8 cellular contexts compared by ENCODE assay signal in genomic region chr18:3703732-3704176, GRCh38.
DNase-seq lines count a peak whose midpoint lies in the region; ATAC-seq and TF ChIP-seq lines count a peak whose summit lies in the region.

No MANE protein-coding gene starts in this region.

- no peak for ATAC-seq in GM19467 (IDR thresholded peaks at IDR 0.05; ENCODE audit: unreplicated experiment)

- no peaks in the 10 kb centered on the region for H3K9me2 ChIP-seq in neural cell (ENCODE audit: insufficient read depth, low read length)

- H3K79me2 ChIP-seq in neural cell (replicated peaks; ENCODE audit: insufficient read depth, low read length) = no peaks in the 10 kb centered on the region

- no peak overlapping the region for H2AFZ ChIP-seq in neural cell (ENCODE audit: low read depth, low read length)

- H3K4me2 ChIP-seq in neural cell (ENCODE audit: low read length) = no peak overlapping the region

- no peak overlapping the region for H3K9ac ChIP-seq in neural cell (ENCODE audit: low read length)

- no peaks in the 10 kb centered on the region for H3K36me3 ChIP-seq in neural cell (ENCODE audit: insufficient read depth, low read length)

- no peaks in the 10 kb centered on the region for H3K9me3 ChIP-seq in neural cell (ENCODE audit: low read length)

- no peaks in the 10 kb centered on the region for H3F3A ChIP-seq in neural cell (ENCODE audit: insufficient read depth, low read length, poor library complexity, severe bottlenecking)

- no peak overlapping the region for H3K27ac ChIP-seq in neural cell (ENCODE audit: low read length)

- H4K20me1 ChIP-seq in neural cell (ENCODE audit: insufficient read depth) = no peaks in the 10 kb centered on the region

- TF ChIP-seq EP300 in Ishikawa (IDR thresholded peaks at IDR 0.05; ENCODE audit: borderline replicate concordance) (no peak), neural cell (conservative IDR thresholded peaks at IDR 0.05; ENCODE audit: poor library complexity, severe bottlenecking) (no peak)

- TF ChIP-seq RAD21 in Ishikawa (IDR thresholded peaks at IDR 0.05; ENCODE audit: low read depth) (peak; percentile 74), neural cell (conservative IDR thresholded peaks at IDR 0.05) (peak; percentile 80)

- no peak overlapping the region for H3K4me3 ChIP-seq in neural cell (ENCODE audit: low read length)

- DNase-seq in NCI-H1417 (lab: John Stamatoyannopoulos, UW) (peak; percentile 11 to 84 (median 69)), NCI-H1417 treated with DMSO at 0.1 percent for 48 hours (lab: John Stamatoyannopoulos, UW) (no peak), SW480 (ENCODE audit: low spot score) (peak; percentile 70), fibroblast of gingiva (ENCODE audit: low read depth) (peak; percentile 45), GDM1 (lab: John Stamatoyannopoulos, UW) (no peak)

- no peaks in the 10 kb centered on the region for H3K27me3 ChIP-seq in neural cell (ENCODE audit: insufficient read depth, low read depth, low read length)

- TF ChIP-seq CTCF in neural cell (IDR thresholded peaks at IDR 0.05; ENCODE audit: poor library complexity, severe bottlenecking) = peak; percentile 80

TF ChIP-seq in Ishikawa, 13 proteins besides CTCF, POLR2A, EP300 and RAD21:
- TF ChIP-seq YY1 (IDR thresholded peaks at IDR 0.05; ENCODE audit: low read depth) (no peak), REST (IDR thresholded peaks at IDR 0.05; ENCODE audit: low read depth) (no peak), TEAD4 (IDR thresholded peaks at IDR 0.05) (peak; percentile 42; the same call in 1 of the 2 replicates), CEBPB (IDR thresholded peaks at IDR 0.05) (no peak), EGR1 (IDR thresholded peaks at IDR 0.05) (no peak), FOXM1 (IDR thresholded peaks at IDR 0.05; ENCODE audit: borderline replicate concordance, low read depth) (no peak), ZBTB7A (IDR thresholded peaks at IDR 0.05; ENCODE audit: low read depth) (no peak), CREB1 (IDR thresholded peaks at IDR 0.05; ENCODE audit: low read depth) (no peak)

TF ChIP-seq in neural cell, 6 proteins besides CTCF, POLR2A, EP300 and RAD21:
- TF ChIP-seq SMC3 (conservative IDR thresholded peaks at IDR 0.05; ENCODE audit: poor library complexity) = peak; percentile 87
- no peak for TF ChIP-seq REST (IDR thresholded peaks at IDR 0.05; ENCODE audit: borderline replicate concordance)
- TF ChIP-seq MXI1 (conservative IDR thresholded peaks at IDR 0.05; ENCODE audit: poor library complexity, severe bottlenecking) = no peak
- TF ChIP-seq TAF1 (IDR thresholded peaks at IDR 0.05; ENCODE audit: low read depth) = no peak
- no peak for TF ChIP-seq EZH2 (IDR thresholded peaks at IDR 0.05; ENCODE audit: borderline replicate concordance, insufficient read depth, low read length, poor library complexity, severe bottlenecking)

Comparison
In these comparisons a context has a peak if more than half of its experiments do, and no peak if none do; other contexts are left out.
1. DNase-seq: peak in NCI-H1417 (3 of 3), SW480 (single experiment) and fibroblast of gingiva (single experiment); none in NCI-H1417 treated with DMSO at 0.1 percent for 48 hours (single experiment) and GDM1 (single experiment).